1 cellular context compared by ENCODE assay signal in the genomic region with DNA sequence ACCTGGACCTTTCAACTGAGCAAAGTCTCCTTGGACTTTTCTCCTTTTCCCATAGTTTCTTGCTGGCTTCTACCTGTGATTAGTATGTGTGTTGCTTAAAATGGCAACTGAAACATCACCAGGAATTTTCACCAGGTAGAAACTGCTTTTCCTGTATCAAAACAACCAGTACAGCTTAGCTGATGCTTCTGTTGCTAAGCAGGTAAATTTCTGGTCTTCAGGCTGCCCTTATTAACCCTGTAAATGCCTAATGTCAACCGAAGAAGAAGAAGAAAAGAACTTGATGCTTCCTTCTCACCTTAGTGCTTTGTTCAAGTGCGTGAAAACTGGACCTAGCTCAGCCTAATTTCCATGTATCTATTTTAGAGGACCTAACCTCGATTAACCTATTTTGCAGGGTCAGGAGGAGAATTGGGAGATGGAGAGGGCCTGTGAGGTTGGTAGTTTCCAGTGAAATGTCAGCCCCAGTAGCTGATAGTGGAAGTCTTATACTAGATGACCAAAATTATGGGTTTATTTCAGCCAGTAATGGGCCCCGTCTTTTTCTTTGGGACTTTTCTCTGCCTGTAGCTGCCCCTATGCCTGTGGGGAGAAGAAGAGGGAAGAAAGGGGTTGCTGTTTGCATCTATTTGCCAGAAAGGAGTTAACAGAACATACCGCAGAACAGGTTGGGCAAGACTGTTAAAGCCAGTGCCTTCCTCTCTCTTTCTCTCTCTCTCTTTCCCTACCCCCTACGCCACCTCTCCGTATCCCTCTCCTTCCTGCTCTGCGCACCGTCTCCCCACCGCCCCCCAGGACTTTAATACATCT.
TF ChIP-seq lines count a peak whose summit lies in the region.

No MANE protein-coding gene starts in this region.

TF ChIP-seq in WTC11, 78 proteins besides CTCF, POLR2A, EP300 and RAD21 (continued from another document):
- TF ChIP-seq, protein P1, sequence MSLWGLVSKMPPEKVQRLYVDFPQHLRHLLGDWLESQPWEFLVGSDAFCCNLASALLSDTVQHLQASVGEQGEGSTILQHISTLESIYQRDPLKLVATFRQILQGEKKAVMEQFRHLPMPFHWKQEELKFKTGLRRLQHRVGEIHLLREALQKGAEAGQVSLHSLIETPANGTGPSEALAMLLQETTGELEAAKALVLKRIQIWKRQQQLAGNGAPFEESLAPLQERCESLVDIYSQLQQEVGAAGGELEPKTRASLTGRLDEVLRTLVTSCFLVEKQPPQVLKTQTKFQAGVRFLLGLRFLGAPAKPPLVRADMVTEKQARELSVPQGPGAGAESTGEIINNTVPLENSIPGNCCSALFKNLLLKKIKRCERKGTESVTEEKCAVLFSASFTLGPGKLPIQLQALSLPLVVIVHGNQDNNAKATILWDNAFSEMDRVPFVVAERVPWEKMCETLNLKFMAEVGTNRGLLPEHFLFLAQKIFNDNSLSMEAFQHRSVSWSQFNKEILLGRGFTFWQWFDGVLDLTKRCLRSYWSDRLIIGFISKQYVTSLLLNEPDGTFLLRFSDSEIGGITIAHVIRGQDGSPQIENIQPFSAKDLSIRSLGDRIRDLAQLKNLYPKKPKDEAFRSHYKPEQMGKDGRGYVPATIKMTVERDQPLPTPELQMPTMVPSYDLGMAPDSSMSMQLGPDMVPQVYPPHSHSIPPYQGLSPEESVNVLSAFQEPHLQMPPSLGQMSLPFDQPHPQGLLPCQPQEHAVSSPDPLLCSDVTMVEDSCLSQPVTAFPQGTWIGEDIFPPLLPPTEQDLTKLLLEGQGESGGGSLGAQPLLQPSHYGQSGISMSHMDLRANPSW (CRISPR knock-in tag; conservative IDR thresholded peaks at IDR 0.05; ENCODE audit: low read depth): no peak
- TF ChIP-seq RELA (CRISPR knock-in tag; IDR thresholded peaks at IDR 0.05; ENCODE audit: borderline replicate concordance) (no peak), ZNF138 (CRISPR knock-in tag; conservative IDR thresholded peaks at IDR 0.05) (no peak)
